19 cellular contexts compared by ENCODE assay signal in the genomic region with DNA sequence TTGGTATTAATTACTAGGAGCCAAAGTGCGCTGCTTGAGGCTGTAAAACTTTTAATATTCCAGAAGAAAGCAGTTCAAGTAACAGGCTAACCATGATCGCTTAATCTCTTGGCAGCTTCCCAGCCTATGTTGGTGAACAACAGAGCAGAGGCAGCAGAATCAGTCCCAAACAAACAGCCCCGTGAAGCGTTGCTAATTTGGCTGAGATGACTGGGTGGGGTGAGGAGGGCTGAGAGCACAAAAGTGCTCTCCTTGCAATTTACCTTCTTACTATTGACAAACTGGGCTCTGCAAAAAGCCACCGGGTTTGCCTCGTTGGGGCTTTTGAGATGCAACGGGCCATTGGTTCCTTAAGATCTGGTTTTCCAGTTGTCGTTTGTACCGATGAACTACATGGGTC.
DNase-seq lines count a peak whose midpoint lies in the region; ATAC-seq and TF ChIP-seq lines count a peak whose summit lies in the region.
"Had no signal": no experiment of that assay in that cellular context is flagged by ENCODE, and none has a peak within 500 bp of the region (broad histone marks: within the 10 kb centered on the region; RNA-seq: fewer than 3 reads in every experiment).

No MANE protein-coding gene starts in this region.

- no peak overlapping the region for H3K56ac ChIP-seq in H9 (ENCODE audit: insufficient read length, low read depth, low read length)

- peak; percentile 64 for DNase-seq in DMS153 treated with DMSO at 0.1 percent for 48 hours (lab: John Stamatoyannopoulos, UW; ENCODE audit: unreplicated experiment)
- peak; percentile 100 for DNase-seq in NCI-H1092 treated with DMSO at 0.1 percent for 48 hours (lab: John Stamatoyannopoulos, UW)
- DNase-seq in NCI-H345 (lab: John Stamatoyannopoulos, UW) = peak; percentile 97
- peak; percentile 25 for DNase-seq in cerebellum (ENCODE audit: low spot score)
- DNase-seq in upper lobe of left lung = no peak
- DNase-seq in H9 = no peak
- no peak for DNase-seq in right atrium auricular region (ENCODE audit: low spot score)
- DNase-seq: activated CD4-positive, alpha-beta memory T cell treated with anti-CD3 and anti-CD28 coated beads, Interleukin-2, amount 10 ng/mL, durations not matched to agents 7 days and 5 days; activated naive CD4-positive, alpha-beta T cell treated with anti-CD3 and anti-CD28 coated beads, Interleukin-2, amount 50 U/mL, for 16 hours; activated T-cell treated with anti-CD3 and anti-CD28 coated beads, Interleukin-2, amount 50 U/mL, for 24 hours; HFFc6; islet precursor cell; lower lobe of right lung; NCI-H1048; stimulated activated CD8-positive, alpha-beta memory T cell treated with anti-CD3 and anti-CD28 coated beads, Interleukin-4, amount 100 ng/mL, for 48 hours; T-helper 1 cell had no signal

- TF ChIP-seq EP300 in upper lobe of left lung (IDR thresholded peaks at IDR 0.05) = no peak

- H3K27ac Mint-ChIP-seq in H9 = no peak overlapping the region
- H3K27ac Mint-ChIP-seq: activated CD4-positive, alpha-beta memory T cell treated with anti-CD3 and anti-CD28 coated beads, Interleukin-2, amount 10 ng/mL, durations not matched to agents 7 days and 5 days; activated T-cell treated with anti-CD3 and anti-CD28 coated beads, Interleukin-2, amount 50 U/mL, for 24 hours; HFFc6 had no signal

- no peak overlapping the region for H3K4me3 Mint-ChIP-seq in H9
- H3K4me3 Mint-ChIP-seq: activated CD4-positive, alpha-beta memory T cell treated with anti-CD3 and anti-CD28 coated beads, Interleukin-2, amount 10 ng/mL, durations not matched to agents 7 days and 5 days; activated T-cell treated with anti-CD3 and anti-CD28 coated beads, Interleukin-2, amount 50 U/mL, for 24 hours; HFFc6 had no signal

- H2AFZ ChIP-seq in H9 (ENCODE audit: low read length) = no peak overlapping the region
- H2AFZ ChIP-seq: parathyroid adenoma had no signal

- ATAC-seq in GM21528 (IDR thresholded peaks at IDR 0.05; ENCODE audit: low FRiP score, unreplicated experiment) (no peak), upper lobe of left lung (ENCODE audit: low FRiP score in 2 of 2) (no peak)

- H3K23me2 ChIP-seq in H9 (ENCODE audit: insufficient read length, low read depth, low read length, poor library complexity, severe bottlenecking) = no peaks in the 10 kb centered on the region

- no peak overlapping the region for H3K23ac ChIP-seq in H9 (ENCODE audit: insufficient read length, low read depth, low read length)

- no peaks in the 10 kb centered on the region for H4K20me1 ChIP-seq in H9 (ENCODE audit: control insufficient read depth, insufficient read depth, insufficient read length)

- TF ChIP-seq POLR2A in upper lobe of left lung (IDR thresholded peaks at IDR 0.05) = no peak

- H2AK5ac ChIP-seq in H9 (ENCODE audit: insufficient read length, low read length) = no peak overlapping the region

- H3K4me1 ChIP-seq in upper lobe of left lung (no peaks in the 10 kb centered on the region), H9 (ENCODE audit: insufficient read depth, low read length) (no peaks in the 10 kb centered on the region), right atrium auricular region (no peaks in the 10 kb centered on the region)
- H3K4me1 ChIP-seq: lower lobe of right lung, parathyroid adenoma had no signal

- H3K4me1 Mint-ChIP-seq in H9 = peaks cover 3 to 5% of the 10 kb centered on the region in 2 experiments; a peak in 3 of 4 replicates
- H3K4me1 Mint-ChIP-seq: activated CD4-positive, alpha-beta memory T cell treated with anti-CD3 and anti-CD28 coated beads, Interleukin-2, amount 10 ng/mL, durations not matched to agents 7 days and 5 days had no signal

- H3K4ac ChIP-seq in H9 (ENCODE audit: low read depth, low read length) = no peak overlapping the region

- H3K4me3 ChIP-seq in upper lobe of left lung = no peak overlapping the region
- no peak overlapping the region for H3K4me3 ChIP-seq in right atrium auricular region
- H3K4me3 ChIP-seq: lower lobe of right lung had no signal

- peaks cover 0 to 3% of the 10 kb centered on the region in 2 experiments; a peak in 3 of 5 replicates for H3K9me3 Mint-ChIP-seq in H9
- H3K9me3 Mint-ChIP-seq: activated CD4-positive, alpha-beta memory T cell treated with anti-CD3 and anti-CD28 coated beads, Interleukin-2, amount 10 ng/mL, durations not matched to agents 7 days and 5 days; activated T-cell treated with anti-CD3 and anti-CD28 coated beads, Interleukin-2, amount 50 U/mL, for 24 hours had no signal

- no peak for TF ChIP-seq CTCF in upper lobe of left lung (IDR thresholded peaks at IDR 0.05)
- no peak for TF ChIP-seq CTCF in H9 (conservative IDR thresholded peaks at IDR 0.05)
- no peak for TF ChIP-seq CTCF in right atrium auricular region (IDR thresholded peaks at IDR 0.05)

- H3T11ph ChIP-seq in H9 (ENCODE audit: low read length) = no peak overlapping the region

- no peak overlapping the region for H4K5ac ChIP-seq in H9 (ENCODE audit: insufficient read length, low read depth, low read length)

- no peak overlapping the region for H4K91ac ChIP-seq in H9 (ENCODE audit: insufficient read length, low read depth, low read length)

- WGBS in upper lobe of left lung, 2 donors = 76 to 79% methylated on average over 9 of the region's 9 CpGs
- no CpG with 5 or more reads among the region's 9 CpGs for WGBS in H9 (ENCODE audit: extremely low coverage, insufficient read length, low lambda C conversion rate)

- H2BK120ac ChIP-seq in H9 (ENCODE audit: low read depth, low read length, poor library complexity, severe bottlenecking) = no peak overlapping the region

- no peaks in the 10 kb centered on the region for H3K27me3 ChIP-seq in upper lobe of left lung
- H3K27me3 ChIP-seq in H9 (ENCODE audit: insufficient read depth, low read length) = no peaks in the 10 kb centered on the region
- no peaks in the 10 kb centered on the region for H3K27me3 ChIP-seq in right atrium auricular region

- H4K8ac ChIP-seq in H9 (replicated peaks; ENCODE audit: insufficient read length, low read depth, low read length) = no peak overlapping the region

- H3K27ac ChIP-seq in upper lobe of left lung (no peak overlapping the region), H9 (ENCODE audit: insufficient read length, low read depth, low read length) (no peak overlapping the region), right atrium auricular region (no peak overlapping the region)
- H3K27ac ChIP-seq: KMS-11, lower lobe of right lung, parathyroid adenoma had no signal

- no peak overlapping the region for H3K18ac ChIP-seq in H9 (ENCODE audit: insufficient read length, low read depth, low read length)

- H3K36me3 ChIP-seq in upper lobe of left lung (no peaks in the 10 kb centered on the region), right atrium auricular region (no peaks in the 10 kb centered on the region)
- H3K36me3 ChIP-seq: lower lobe of right lung had no signal

- H3K9ac ChIP-seq in H9 (ENCODE audit: extremely low read depth, insufficient read length, low read length) = no peak overlapping the region
- H3K9ac ChIP-seq: KMS-11, parathyroid adenoma had no signal

- no peaks in the 10 kb centered on the region for H3K79me2 ChIP-seq in H9 (ENCODE audit: insufficient read depth, low read length)
- H3K79me2 ChIP-seq: parathyroid adenoma had no signal

- peaks cover 0 to 2% (median 0%) of the 10 kb centered on the region in 3 experiments; a peak in 1 of 7 replicates for H3K36me3 Mint-ChIP-seq in H9 (ENCODE audit: insufficient read depth in 1 of 3, low read depth in 3 of 3)

- no peak overlapping the region for H2BK12ac ChIP-seq in H9 (ENCODE audit: insufficient read length, low read depth, low read length)

- no peak overlapping the region for H2BK15ac ChIP-seq in H9 (ENCODE audit: low read depth, low read length)

- no peak overlapping the region for H3K14ac ChIP-seq in H9 (ENCODE audit: insufficient read depth, low read length)

- no peak overlapping the region for H3K4me2 ChIP-seq in H9 (ENCODE audit: insufficient read depth, insufficient read length, low read length)
- H3K4me2 ChIP-seq: KMS-11 had no signal

- H2BK5ac ChIP-seq in H9 (ENCODE audit: insufficient read length, low read length) = no peak overlapping the region

- no peak overlapping the region for H2BK20ac ChIP-seq in H9 (ENCODE audit: low read depth, low read length, poor library complexity, severe bottlenecking)

- H3K79me1 ChIP-seq in H9 (ENCODE audit: insufficient read depth, low read depth, low read length, poor library complexity, severe bottlenecking) = no peaks in the 10 kb centered on the region

- no peaks in the 10 kb centered on the region for H3K9me3 ChIP-seq in upper lobe of left lung
- H3K9me3 ChIP-seq in H9 (ENCODE audit: control insufficient read depth, low read depth, low read length) = no peaks in the 10 kb centered on the region
- no peaks in the 10 kb centered on the region for H3K9me3 ChIP-seq in right atrium auricular region
- H3K9me3 ChIP-seq: lower lobe of right lung had no signal

- peaks cover 14% of the 10 kb centered on the region for H3K27me3 Mint-ChIP-seq in H9 (ENCODE audit: low read depth)
- H3K27me3 Mint-ChIP-seq: activated CD4-positive, alpha-beta memory T cell treated with anti-CD3 and anti-CD28 coated beads, Interleukin-2, amount 10 ng/mL, durations not matched to agents 7 days and 5 days had no signal

Comparison
In these comparisons a context has a peak if more than half of its experiments do, and no peak if none do; other contexts are left out.
1. DNase-seq: peak in DMS153 treated with DMSO at 0.1 percent for 48 hours (single experiment), NCI-H1092 treated with DMSO at 0.1 percent for 48 hours (single experiment), NCI-H345 (single experiment) and cerebellum (single experiment); none in upper lobe of left lung (0 of 2), H9 (single experiment) and right atrium auricular region (single experiment).